In genomic region chr6:3455490-3456394, GRCh38 we compare ENCODE assay signal across 8 cellular contexts. TPM values are rescaled to one million over a fixed set of nuclear protein-coding genes. Genes with fewer than 3 reads are reported as not detected.
DNase-seq lines count a peak whose midpoint lies in the region; ATAC-seq and FAIRE-seq lines count a peak whose summit lies in the region.

No MANE protein-coding gene starts in this region.

- H3K27ac Mint-ChIP-seq in activated naive CD4-positive, alpha-beta T cell treated with anti-CD3 and anti-CD28 coated beads, Interleukin-2, amount 50 U/mL, for 72 hours, result no peak overlapping the region

- H3K9me3 Mint-ChIP-seq in activated naive CD4-positive, alpha-beta T cell treated with anti-CD3 and anti-CD28 coated beads, Interleukin-2, amount 50 U/mL, for 72 hours, result no peaks in the 10 kb centered on the region

- H3K9me3 ChIP-seq in skeletal muscle satellite cell (replicated peaks; ENCODE audit: low read length), result no peaks in the 10 kb centered on the region

- H3K36me3 ChIP-seq in skeletal muscle satellite cell (ENCODE audit: insufficient read depth, low read length), result no peaks in the 10 kb centered on the region

- no peak for FAIRE-seq in GM19239 (lab: Jason Lieb, UNC)

- peak overlapping the region; percentile 68 for H3K9ac ChIP-seq in skeletal muscle satellite cell (ENCODE audit: low read depth, low read length)

- peak overlapping the region; percentile 76 for H3K4me3 ChIP-seq in skeletal muscle satellite cell (ENCODE audit: low read length)

- H3K4me2 ChIP-seq in skeletal muscle satellite cell (ENCODE audit: low read length), result peak overlapping the region; percentile 97

- DNase-seq in A172 (ENCODE audit: low spot score) (peak; percentile 9), GM19239 (ENCODE audit: insufficient read length, low spot score) (peak; percentile 17), hypothalamus (lab: John Stamatoyannopoulos, UW) (peak in 37 of 51 donors; percentile 12 to 89 (median 44)), COLO829 (ENCODE audit: low spot score) (no peak)
- peak in 1 of 2 donors; percentile 22 for DNase-seq in activated naive CD4-positive, alpha-beta T cell treated with anti-CD3 and anti-CD28 coated beads, Interleukin-2, amount 50 U/mL, for 72 hours (ENCODE audit: low spot score in 2 of 2)

- peaks cover 48% of the 10 kb centered on the region for H3K27me3 ChIP-seq in skeletal muscle satellite cell (ENCODE audit: control insufficient read depth, insufficient read depth, low read length)

- H3K4me1 ChIP-seq in skeletal muscle satellite cell (ENCODE audit: control insufficient read depth, insufficient read depth, low read length), result peaks cover 24% of the 10 kb centered on the region

- peak; percentile 7 to 15 for ATAC-seq in activated naive CD4-positive, alpha-beta T cell treated with anti-CD3 and anti-CD28 coated beads, Interleukin-2, amount 50 U/mL, for 72 hours
- ATAC-seq in HG03469 (IDR thresholded peaks at IDR 0.05; ENCODE audit: unreplicated experiment) (no peak), HG03139 (IDR thresholded peaks at IDR 0.05; ENCODE audit: unreplicated experiment) (no peak)

- H3K36me3 Mint-ChIP-seq in activated naive CD4-positive, alpha-beta T cell treated with anti-CD3 and anti-CD28 coated beads, Interleukin-2, amount 50 U/mL, for 72 hours, result no peaks in the 10 kb centered on the region

RNA-seq across cellular contexts. Expression of gene SLC22A23, which starts 1.1 kb away (rescaled TPM):
- total RNA-seq in A172 (2014; rRNA removed; shearing (Covaris generic)), result 6.5 and 8.2 TPM in 2 replicates
- under 1 TPM; 0.27 to 0.72 TPM for total RNA-seq in activated naive CD4-positive, alpha-beta T cell treated with anti-CD3 and anti-CD28 coated beads, Interleukin-2, amount 50 U/mL, for 72 hours
- 6.6 and 7.9 TPM in 2 replicates for total RNA-seq in skeletal muscle satellite cell (2012; rRNA removed)

Comparison
In these comparisons a context has a peak if more than half of its experiments do, and no peak if none do; other contexts are left out.
1. ATAC-seq: peak in activated naive CD4-positive, alpha-beta T cell treated with anti-CD3 and anti-CD28 coated beads, Interleukin-2, amount 50 U/mL, for 72 hours (2 of 2); none in HG03469 (single experiment) and HG03139 (single experiment).